10 cellular contexts compared by ENCODE assay signal in genomic region chr12:31813305-31813704, GRCh38.
DNase-seq lines count a peak whose midpoint lies in the region; ATAC-seq and TF ChIP-seq lines count a peak whose summit lies in the region.
"Had no signal": no experiment of that assay in that cellular context is flagged by ENCODE, and none has a peak within 500 bp of the region (broad histone marks: within the 10 kb centered on the region; RNA-seq: fewer than 3 reads in every experiment).

No MANE protein-coding gene starts in this region.

- no peaks in the 10 kb centered on the region for H3K23me2 ChIP-seq in H9 (ENCODE audit: insufficient read length, low read depth, low read length, poor library complexity, severe bottlenecking)

- no peak overlapping the region for H2BK15ac ChIP-seq in H9 (ENCODE audit: low read depth, low read length)

- no peak overlapping the region for H3K14ac ChIP-seq in H9 (ENCODE audit: insufficient read depth, low read length)

- H3K56ac ChIP-seq in H9 (ENCODE audit: insufficient read length, low read depth, low read length): no peak overlapping the region

- DNase-seq in A673 (ENCODE audit: low spot score) (no peak), H9 (peak; percentile 47), left kidney (ENCODE audit: low read depth, low spot score) (peak; percentile 22), ovary (no peak), dorsolateral prefrontal cortex (no peak), Calu3 (no peak)
- DNase-seq in activated effector memory CD4-positive, alpha-beta T cell treated with anti-CD3 and anti-CD28 coated beads, Interleukin-2, amount 50 U/mL, for 16 hours: no peak
- DNase-seq: mesenchymal stem cell had no signal

- H3K27ac Mint-ChIP-seq in H9 (peak overlapping the region in 2 of 3 experiments; percentile 0 to 25; a peak in 2 of 7 replicates), Calu3 (ENCODE audit: unreplicated experiment) (no peak overlapping the region)
- no peak overlapping the region for H3K27ac Mint-ChIP-seq in activated T-helper 17 cell treated with anti-CD3 and anti-CD28 coated beads, Interleukin-2, amount 50 U/mL, for 72 hours
- H3K27ac Mint-ChIP-seq: stimulated activated effector memory CD8-positive, alpha-beta T cell treated with anti-CD3 and anti-CD28 coated beads, Interleukin-12 subunit alpha, Interleukin-12 subunit beta, amount 100 ng/mL, for 72 hours had no signal

- no peak for TF ChIP-seq POLR2A in ovary (IDR thresholded peaks at IDR 0.05)

- no peak for TF ChIP-seq EP300 in ovary (IDR thresholded peaks at IDR 0.05)

- no peak overlapping the region for H2BK12ac ChIP-seq in H9 (ENCODE audit: insufficient read length, low read depth, low read length)

- H3T11ph ChIP-seq in H9 (ENCODE audit: low read length): no peak overlapping the region

- H3K18ac ChIP-seq in H9 (ENCODE audit: insufficient read length, low read depth, low read length): no peak overlapping the region

- H4K5ac ChIP-seq in H9 (ENCODE audit: insufficient read length, low read depth, low read length): no peak overlapping the region

- ATAC-seq in activated T-helper 17 cell treated with anti-CD3 and anti-CD28 coated beads, Interleukin-2, amount 50 U/mL, for 72 hours (replicated peaks): no peak
- ATAC-seq: stimulated activated effector memory CD8-positive, alpha-beta T cell treated with anti-CD3 and anti-CD28 coated beads, Interleukin-12 subunit alpha, Interleukin-12 subunit beta, amount 100 ng/mL, for 72 hours had no signal

- H3K4me2 ChIP-seq in H9 (ENCODE audit: insufficient read depth, insufficient read length, low read length): no peak overlapping the region

- H3K36me3 ChIP-seq in A673 (ENCODE audit: insufficient read depth, low read length, poor library complexity, severe bottlenecking): no peaks in the 10 kb centered on the region
- H3K36me3 ChIP-seq in ovary: no peaks in the 10 kb centered on the region

- no peaks in the 10 kb centered on the region for H4K20me1 ChIP-seq in H9 (ENCODE audit: control insufficient read depth, insufficient read depth, insufficient read length)

- H3K4me1 Mint-ChIP-seq in H9 (peaks cover 8 to 10% of the 10 kb centered on the region in 2 experiments), Calu3 (ENCODE audit: low read depth, unreplicated experiment) (peaks cover 19% of the 10 kb centered on the region)
- peaks cover 16% of the 10 kb centered on the region for H3K4me1 Mint-ChIP-seq in activated T-helper 17 cell treated with anti-CD3 and anti-CD28 coated beads, Interleukin-2, amount 50 U/mL, for 72 hours

- BruUV-seq in A673 (replicated peaks; lab: Mats Ljungman, UMichigan) (no TSS peak), Calu3 (replicated peaks; lab: Mats Ljungman, UMichigan) (no TSS peak)

- H2BK20ac ChIP-seq in H9 (ENCODE audit: low read depth, low read length, poor library complexity, severe bottlenecking): no peak overlapping the region

- no peak overlapping the region for H3K23ac ChIP-seq in H9 (ENCODE audit: insufficient read length, low read depth, low read length)

- H3K27me3 Mint-ChIP-seq in H9 (ENCODE audit: low read depth) (no peaks in the 10 kb centered on the region), Calu3 (ENCODE audit: unreplicated experiment) (no peaks in the 10 kb centered on the region)
- H3K27me3 Mint-ChIP-seq in activated T-helper 17 cell treated with anti-CD3 and anti-CD28 coated beads, Interleukin-2, amount 50 U/mL, for 72 hours: no peaks in the 10 kb centered on the region

- no peak overlapping the region for H3K4ac ChIP-seq in H9 (ENCODE audit: low read depth, low read length)

- no peak overlapping the region for H4K8ac ChIP-seq in H9 (replicated peaks; ENCODE audit: insufficient read length, low read depth, low read length)

- POLR2A ChIA-PET in A673 (lab: Charles Lee; ENCODE audit: low non-redundant PET): no interaction called here

- H2BK5ac ChIP-seq in H9 (ENCODE audit: insufficient read length, low read length): no peak overlapping the region

- H3K9me3 Mint-ChIP-seq in H9 (no peaks in the 10 kb centered on the region), Calu3 (ENCODE audit: low read depth, unreplicated experiment) (no peaks in the 10 kb centered on the region)
- peaks cover 3% of the 10 kb centered on the region for H3K9me3 Mint-ChIP-seq in activated T-helper 17 cell treated with anti-CD3 and anti-CD28 coated beads, Interleukin-2, amount 50 U/mL, for 72 hours
- H3K9me3 Mint-ChIP-seq: stimulated activated effector memory CD8-positive, alpha-beta T cell treated with anti-CD3 and anti-CD28 coated beads, Interleukin-12 subunit alpha, Interleukin-12 subunit beta, amount 100 ng/mL, for 72 hours had no signal

- H3K9me3 ChIP-seq in A673 (ENCODE audit: low read depth, low read length, poor library complexity, severe bottlenecking) (no peaks in the 10 kb centered on the region), H9 (ENCODE audit: control insufficient read depth, low read depth, low read length) (no peaks in the 10 kb centered on the region), ovary (no peaks in the 10 kb centered on the region)

- H4K91ac ChIP-seq in H9 (ENCODE audit: insufficient read length, low read depth, low read length): no peak overlapping the region

- H3K27me3 ChIP-seq in A673 (replicated peaks; ENCODE audit: insufficient read depth, low read depth, low read length, poor library complexity) (no peaks in the 10 kb centered on the region), H9 (ENCODE audit: insufficient read depth, low read length) (no peaks in the 10 kb centered on the region), ovary (no peaks in the 10 kb centered on the region), dorsolateral prefrontal cortex (no peaks in the 10 kb centered on the region)

- H3K4me3 Mint-ChIP-seq in H9 (no peak overlapping the region), Calu3 (ENCODE audit: low read depth, unreplicated experiment) (no peak overlapping the region)
- peak overlapping the region; percentile 10 for H3K4me3 Mint-ChIP-seq in activated T-helper 17 cell treated with anti-CD3 and anti-CD28 coated beads, Interleukin-2, amount 50 U/mL, for 72 hours
- H3K4me3 Mint-ChIP-seq: stimulated activated effector memory CD8-positive, alpha-beta T cell treated with anti-CD3 and anti-CD28 coated beads, Interleukin-12 subunit alpha, Interleukin-12 subunit beta, amount 100 ng/mL, for 72 hours had no signal

- H3K4me3 ChIP-seq in A673 (ENCODE audit: low read depth, low read length, poor library complexity, severe bottlenecking): no peak overlapping the region
- no peak overlapping the region for H3K4me3 ChIP-seq in ovary
- no peak overlapping the region for H3K4me3 ChIP-seq in dorsolateral prefrontal cortex

- CTCF ChIA-PET in A673 (lab: Charles Lee) (no interaction called here), Calu3 (lab: Charles Lee) (no interaction called here)

- H3K4me1 ChIP-seq in A673 (ENCODE audit: insufficient read depth, low read length, poor library complexity, severe bottlenecking) (no peaks in the 10 kb centered on the region), H9 (ENCODE audit: insufficient read depth, low read length) (no peaks in the 10 kb centered on the region), ovary (ENCODE audit: insufficient read depth) (no peaks in the 10 kb centered on the region)

- no peaks in the 10 kb centered on the region for H3K79me1 ChIP-seq in H9 (ENCODE audit: insufficient read depth, low read depth, low read length, poor library complexity, severe bottlenecking)

- H3K9ac ChIP-seq in H9 (ENCODE audit: extremely low read depth, insufficient read length, low read length): no peak overlapping the region

- H2BK120ac ChIP-seq in H9 (ENCODE audit: low read depth, low read length, poor library complexity, severe bottlenecking): no peak overlapping the region

- H2AFZ ChIP-seq in H9 (ENCODE audit: low read length): no peak overlapping the region

- H3K79me2 ChIP-seq in H9 (ENCODE audit: insufficient read depth, low read length): no peaks in the 10 kb centered on the region

- H2AK5ac ChIP-seq in H9 (ENCODE audit: insufficient read length, low read length): no peak overlapping the region

- H3K36me3 Mint-ChIP-seq in H9 (ENCODE audit: insufficient read depth in 1 of 3, low read depth in 3 of 3) (no peaks in the 10 kb centered on the region), Calu3 (ENCODE audit: insufficient read depth, unreplicated experiment) (no peaks in the 10 kb centered on the region)
- no peaks in the 10 kb centered on the region for H3K36me3 Mint-ChIP-seq in activated T-helper 17 cell treated with anti-CD3 and anti-CD28 coated beads, Interleukin-2, amount 50 U/mL, for 72 hours (ENCODE audit: low read depth)
- H3K36me3 Mint-ChIP-seq: stimulated activated effector memory CD8-positive, alpha-beta T cell treated with anti-CD3 and anti-CD28 coated beads, Interleukin-12 subunit alpha, Interleukin-12 subunit beta, amount 100 ng/mL, for 72 hours had no signal

- TF ChIP-seq CTCF in A673 (conservative IDR thresholded peaks at IDR 0.05; ENCODE audit: low read depth, low read length) (0 out of 2 replicates have a peak, but pooled peaks have one; percentile 26), H9 (conservative IDR thresholded peaks at IDR 0.05) (peak; percentile 58; the same call in 2 of the 3 replicates), ovary (IDR thresholded peaks at IDR 0.05) (no peak), dorsolateral prefrontal cortex (IDR thresholded peaks at IDR 0.05 in 54 of 56, conservative IDR thresholded peaks at IDR 0.05 in 2 of 56; ENCODE audit: low read depth in 1 of 56, partially characterized antibody in 56 of 56) (no peak), Calu3 (IDR thresholded peaks at IDR 0.05; ENCODE audit: unreplicated experiment) (no peak)

- intact Hi-C loops in A673 (cut with micrococcal nuclease; ENCODE audit: unreplicated experiment) (no loop called here), ovary (cut with DNase I) (no loop called here), dorsolateral prefrontal cortex (cut with DNase I) (no loop called here), Calu3 (cut with micrococcal nuclease; ENCODE audit: unreplicated experiment) (no loop called here)

- no CpG with 5 or more reads among the region's 1 CpG for WGBS in H9 (ENCODE audit: extremely low coverage, insufficient read length, low lambda C conversion rate)
- 32 to 53% (median 48%) methylated on average over 1 of the region's 1 CpG for WGBS in ovary, 3 donors

- H3K27ac ChIP-seq in A673 (ENCODE audit: low read depth, low read length, poor library complexity, severe bottlenecking): no peak overlapping the region
- no peak overlapping the region for H3K27ac ChIP-seq in H9 (ENCODE audit: insufficient read length, low read depth, low read length)
- H3K27ac ChIP-seq in ovary: no peak overlapping the region
- no peak overlapping the region for H3K27ac ChIP-seq in dorsolateral prefrontal cortex

Comparison
In these comparisons a context has a peak if more than half of its experiments do, and no peak if none do; other contexts are left out.
1. DNase-seq: peak in H9 (single experiment) and left kidney (single experiment); none in A673 (single experiment), activated effector memory CD4-positive, alpha-beta T cell treated with anti-CD3 and anti-CD28 coated beads, Interleukin-2, amount 50 U/mL, for 16 hours (single experiment), ovary (0 of 5), dorsolateral prefrontal cortex (0 of 10) and Calu3 (single experiment).
2. CTCF ChIP-seq: peak in A673 (single experiment) and H9 (single experiment); none in ovary (0 of 3), dorsolateral prefrontal cortex (0 of 56) and Calu3 (single experiment).
3. H3K27ac Mint-ChIP-seq: peak in H9 (2 of 3); none in activated T-helper 17 cell treated with anti-CD3 and anti-CD28 coated beads, Interleukin-2, amount 50 U/mL, for 72 hours (single experiment) and Calu3 (single experiment).